Comparison of ENCODE assay signal across 14 cellular contexts in the genomic region with DNA sequence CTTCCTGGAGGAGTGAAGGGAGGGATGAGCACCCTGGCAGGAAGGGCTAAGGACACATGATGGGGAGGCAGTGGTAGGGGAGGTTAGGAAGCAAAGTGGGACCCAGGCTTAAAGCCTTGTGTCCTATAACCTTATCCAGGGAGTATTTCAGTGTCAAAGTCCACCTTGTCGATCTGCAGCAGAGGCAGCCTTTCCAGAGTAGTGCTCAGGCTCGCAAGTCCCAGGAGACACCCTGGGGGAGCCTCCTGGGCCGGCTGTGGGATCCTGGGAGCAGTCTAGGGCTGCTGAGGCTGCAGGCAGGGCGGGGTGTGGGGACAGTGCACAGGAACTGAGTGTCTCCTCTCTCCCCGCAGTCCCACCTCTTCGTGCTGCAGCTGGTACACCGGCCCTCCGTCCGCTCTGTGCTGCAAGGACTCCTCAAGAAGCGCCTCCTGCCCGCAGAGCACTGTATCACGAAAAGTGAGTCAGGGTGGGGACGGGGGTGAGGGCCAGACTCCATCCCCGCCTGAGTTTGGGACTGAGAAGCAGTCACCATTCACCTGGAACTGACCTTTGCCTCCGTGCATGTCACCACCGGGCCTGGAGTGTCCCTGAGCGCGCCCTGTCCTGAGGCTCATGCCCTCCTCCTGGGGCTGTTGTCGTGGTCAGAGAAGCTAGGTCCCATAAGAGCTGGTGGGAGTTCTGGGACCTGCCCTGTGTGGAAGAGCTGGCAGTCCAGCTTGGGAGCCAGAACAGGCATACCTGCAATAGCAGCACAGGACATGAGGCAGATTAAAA.
"Had no signal": no experiment of that assay in that cellular context is flagged by ENCODE, and none has a peak within 500 bp of the region (broad histone marks: within the 10 kb centered on the region; RNA-seq: fewer than 3 reads in every experiment).

No MANE protein-coding gene starts in this region.

- H3K9me3 ChIP-seq: esophagus muscularis mucosa, pancreas, tibial nerve had no signal

- H3K27me3 ChIP-seq: esophagus muscularis mucosa, pancreas, tibial nerve had no signal

- DNase-seq: activated B cell treated with CpG ODN at 0.5 μM for 24 hours; activated CD4-positive, alpha-beta T cell treated with anti-CD3 and anti-CD28 coated beads, Interleukin-2, amount 10 ng/mL, durations not matched to agents 7 days and 5 days; activated gamma-delta T cell treated with Interleukin-2 at 50 U/mL for 16 hours; activated naive CD8-positive, alpha-beta T cell treated with anti-CD3 and anti-CD28 coated beads for 36 hours; activated T-cell treated with anti-CD3 and anti-CD28 coated beads, Interleukin-2, amount 50 U/mL, for 4 hours; foreskin fibroblast; head of caudate nucleus; nephron progenitor cell; retina; stimulated activated CD4-positive, alpha-beta T cell treated with anti-CD3 and anti-CD28 coated beads, Interleukin-4, amount 100 ng/mL, for 4 hours had no signal

- H3K27ac Mint-ChIP-seq: activated B cell treated with CpG ODN at 0.5 μM for 24 hours; activated CD4-positive, alpha-beta T cell treated with anti-CD3 and anti-CD28 coated beads, Interleukin-2, amount 10 ng/mL, durations not matched to agents 7 days and 5 days; activated naive CD8-positive, alpha-beta T cell treated with anti-CD3 and anti-CD28 coated beads for 36 hours; memory B cell had no signal

- ATAC-seq: activated T-cell treated with anti-CD3 and anti-CD28 coated beads, Interleukin-2, amount 50 U/mL, for 4 hours; pancreas had no signal

- H3K4me3 Mint-ChIP-seq: activated B cell treated with CpG ODN at 0.5 μM for 24 hours; activated CD4-positive, alpha-beta T cell treated with anti-CD3 and anti-CD28 coated beads, Interleukin-2, amount 10 ng/mL, durations not matched to agents 7 days and 5 days; activated naive CD8-positive, alpha-beta T cell treated with anti-CD3 and anti-CD28 coated beads for 36 hours; activated T-cell treated with anti-CD3 and anti-CD28 coated beads, Interleukin-2, amount 50 U/mL, for 4 hours; memory B cell; nephron progenitor cell had no signal

- H3K27me3 Mint-ChIP-seq: activated B cell treated with CpG ODN at 0.5 μM for 24 hours; activated CD4-positive, alpha-beta T cell treated with anti-CD3 and anti-CD28 coated beads, Interleukin-2, amount 10 ng/mL, durations not matched to agents 7 days and 5 days; activated naive CD8-positive, alpha-beta T cell treated with anti-CD3 and anti-CD28 coated beads for 36 hours; memory B cell had no signal

- H3K27ac ChIP-seq: esophagus muscularis mucosa, pancreas, tibial nerve had no signal

- H3K4me1 Mint-ChIP-seq: memory B cell had no signal

- H3K4me1 ChIP-seq: pancreas had no signal

- H3K4me3 ChIP-seq: esophagus muscularis mucosa, pancreas, tibial nerve had no signal

- H3K9me3 Mint-ChIP-seq: activated B cell treated with CpG ODN at 0.5 μM for 24 hours; activated CD4-positive, alpha-beta T cell treated with anti-CD3 and anti-CD28 coated beads, Interleukin-2, amount 10 ng/mL, durations not matched to agents 7 days and 5 days; activated naive CD8-positive, alpha-beta T cell treated with anti-CD3 and anti-CD28 coated beads for 36 hours; activated T-cell treated with anti-CD3 and anti-CD28 coated beads, Interleukin-2, amount 50 U/mL, for 4 hours; memory B cell; nephron progenitor cell had no signal
